8 cellular contexts compared by ENCODE assay signal in the genomic region with DNA sequence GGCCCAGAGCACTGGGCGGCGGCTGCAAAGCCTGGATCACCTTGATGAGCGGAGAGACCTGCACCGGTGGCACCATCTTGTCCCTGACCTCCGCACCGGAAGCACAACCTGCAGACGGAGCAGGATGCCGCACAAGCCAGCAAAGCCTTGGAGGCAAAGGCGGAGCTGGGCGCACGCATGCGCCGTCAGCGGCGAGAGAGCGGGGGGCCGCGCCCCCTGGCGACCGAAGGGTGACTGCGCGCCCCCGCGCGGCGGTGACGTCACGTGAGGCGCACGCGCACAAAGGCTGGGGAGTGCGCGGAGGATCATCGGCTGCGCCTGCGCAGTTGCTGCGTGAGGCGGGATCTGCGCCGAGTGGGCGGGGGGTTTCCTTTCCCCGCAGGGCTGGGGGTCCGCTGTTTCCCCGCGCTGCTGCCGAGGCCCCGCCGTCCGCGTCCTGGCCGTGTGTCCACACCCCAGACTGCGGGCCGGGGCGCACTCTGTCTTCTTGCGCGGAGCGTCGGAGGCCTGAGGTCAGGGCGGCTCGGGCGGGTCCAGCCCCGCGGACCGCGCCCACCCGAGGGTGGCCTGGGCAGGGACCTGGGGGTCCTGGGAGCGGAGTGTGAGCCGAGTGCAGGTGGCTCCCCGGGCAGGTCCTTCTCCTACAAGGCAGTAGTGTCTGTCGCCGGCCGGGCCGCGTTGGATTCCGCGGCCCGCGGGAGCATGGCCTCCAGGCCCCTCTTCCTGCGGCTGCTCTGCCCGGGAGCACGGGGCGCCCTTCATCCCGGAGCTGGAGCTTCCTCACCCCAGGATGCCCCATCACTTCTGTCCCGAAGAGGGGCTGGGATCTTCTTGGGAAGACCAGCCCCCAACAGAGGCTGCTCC. TPM values are rescaled to one million over a fixed set of nuclear protein-coding genes. Genes with fewer than 3 reads are reported as not detected.
DNase-seq lines count a peak whose midpoint lies in the region; ATAC-seq and TF ChIP-seq lines count a peak whose summit lies in the region.

Gene ATP5ME (minus strand): TSS at position 105 of the 864 bp plus-strand sequence. CDS start 29 bp downstream, at position 76.
A gene with protein sequence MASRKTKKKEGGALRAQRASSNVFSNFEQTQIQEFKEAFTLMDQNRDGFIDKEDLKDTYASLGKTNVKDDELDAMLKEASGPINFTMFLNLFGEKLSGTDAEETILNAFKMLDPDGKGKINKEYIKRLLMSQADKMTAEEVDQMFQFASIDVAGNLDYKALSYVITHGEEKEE (plus strand): TSS at position 371 of the 864 bp plus-strand sequence. CDS start 3,485 bp downstream, outside the sequence.

- no peaks in the 10 kb centered on the region for H3K9me3 Mint-ChIP-seq in endodermal cell

- H3K4me3 ChIP-seq in HUES48 (ENCODE audit: low read depth, low read length) = peak within 1 kb of the TSS; percentile 94
- peak within 1 kb of the TSS; percentile 75 for H3K4me3 ChIP-seq in NT2/D1 (ENCODE audit: insufficient read length, low read depth)
- peak within 1 kb of the TSS; percentile 96 for H3K4me3 ChIP-seq in endodermal cell (ENCODE audit: low read length)
- peak within 1 kb of the TSS; percentile 90 for H3K4me3 ChIP-seq in mesodermal cell (ENCODE audit: extremely low read depth, insufficient read depth, low read length, poor library complexity, severe bottlenecking)

- peaks cover 8% of the 10 kb centered on the region for H3K4me1 Mint-ChIP-seq in endodermal cell

- TF ChIP-seq CTCF in endodermal cell (conservative IDR thresholded peaks at IDR 0.05) = peak; percentile 98

- DNase-seq in D341Med (ENCODE audit: low spot score) (peak; percentile 100), NT2/D1 (ENCODE audit: low read depth, low spot score) (peak; percentile 95), endodermal cell (peak; percentile 98)
- peak; percentile 97 for DNase-seq in activated CD8-positive, alpha-beta memory T cell treated with anti-CD3 and anti-CD28 coated beads, Interleukin-2, amount 50 U/mL, for 1 hour (ENCODE audit: extremely low read depth)
- DNase-seq in stimulated activated CD8-positive, alpha-beta memory T cell treated with anti-CD3 and anti-CD28 coated beads, Interleukin-15, amount 100 ng/mL, for 4 hours (ENCODE audit: low read depth in 2 of 2) = peak; percentile 95 to 98

- H3K27ac ChIP-seq in HUES48 (ENCODE audit: low read depth, low read length) = peak within 1 kb of the TSS; percentile 85
- peak within 1 kb of the TSS; percentile 57 for H3K27ac ChIP-seq in endodermal cell (ENCODE audit: low read depth, low read length)
- H3K27ac ChIP-seq in mesodermal cell (ENCODE audit: low read depth, low read length, severe bottlenecking) = peak within 1 kb of the TSS; percentile 57

- peak within 1 kb of the TSS; percentile 85 for H3K4me3 Mint-ChIP-seq in endodermal cell

- H3K36me3 ChIP-seq in HUES48 (ENCODE audit: control insufficient read depth, insufficient read depth, low read length) = peaks cover 20% of the 10 kb centered on the region
- H3K36me3 ChIP-seq in NT2/D1 (ENCODE audit: insufficient read depth, insufficient read length, low read length) = peaks cover 37% of the 10 kb centered on the region
- H3K36me3 ChIP-seq in endodermal cell (ENCODE audit: control insufficient read depth, insufficient read depth, low read length) = peaks cover 14% of the 10 kb centered on the region
- H3K36me3 ChIP-seq in mesodermal cell (ENCODE audit: control insufficient read depth, insufficient read depth, low read length) = peaks cover 18% of the 10 kb centered on the region

- peaks cover 8% of the 10 kb centered on the region for H3K4me1 ChIP-seq in HUES48 (ENCODE audit: control insufficient read depth, insufficient read depth, low read length)
- peaks cover 34% of the 10 kb centered on the region for H3K4me1 ChIP-seq in NT2/D1 (ENCODE audit: insufficient read depth, insufficient read length)
- no peaks in the 10 kb centered on the region for H3K4me1 ChIP-seq in endodermal cell (ENCODE audit: control insufficient read depth, insufficient read depth, low read length)
- peaks cover 10% of the 10 kb centered on the region for H3K4me1 ChIP-seq in mesodermal cell (ENCODE audit: control insufficient read depth, insufficient read depth, low read length, poor library complexity, severe bottlenecking)

- H3K27me3 ChIP-seq in HUES48 (ENCODE audit: control insufficient read depth, insufficient read depth, low read length) = no peaks in the 10 kb centered on the region
- no peaks in the 10 kb centered on the region for H3K27me3 ChIP-seq in NT2/D1 (ENCODE audit: insufficient read depth, insufficient read length)
- H3K27me3 ChIP-seq in endodermal cell (ENCODE audit: control insufficient read depth, insufficient read depth, low read length, poor library complexity, severe bottlenecking) = no peaks in the 10 kb centered on the region

- 0 to 1% methylated on average over 43 to 84 of the region's 84 CpGs for WGBS in endodermal cell (ENCODE audit: insufficient coverage in 1 of 2, insufficient read length in 1 of 2), 2 experiments
- 1 to 2% methylated on average over 73 to 84 of the region's 84 CpGs for WGBS in mesodermal cell (ENCODE audit: insufficient coverage in 2 of 2), 2 experiments

- peak within 1 kb of the TSS; percentile 92 for H3K9ac ChIP-seq in HUES48 (ENCODE audit: low read depth, low read length)
- peak within 1 kb of the TSS; percentile 97 for H3K9ac ChIP-seq in NT2/D1 (ENCODE audit: insufficient read length, low read depth)
- H3K9ac ChIP-seq in endodermal cell (ENCODE audit: extremely low read depth, low read length, poor library complexity, severe bottlenecking) = peak within 1 kb of the TSS; percentile 82

- H3K36me3 Mint-ChIP-seq in endodermal cell (ENCODE audit: low read depth) = peaks cover 28% of the 10 kb centered on the region

- peak within 1 kb of the TSS; percentile 91 for H3K27ac Mint-ChIP-seq in endodermal cell

- peak; percentile 73 for ATAC-seq in GM21390 (IDR thresholded peaks at IDR 0.05; ENCODE audit: unreplicated experiment)

- H3K9me3 ChIP-seq in HUES48 (ENCODE audit: control insufficient read depth, insufficient read depth, low read length) = no peaks in the 10 kb centered on the region
- no peaks in the 10 kb centered on the region for H3K9me3 ChIP-seq in NT2/D1 (ENCODE audit: insufficient read depth, low read length)
- no peaks in the 10 kb centered on the region for H3K9me3 ChIP-seq in endodermal cell (ENCODE audit: control insufficient read depth, low read length)
- no peaks in the 10 kb centered on the region for H3K9me3 ChIP-seq in mesodermal cell (ENCODE audit: control insufficient read depth, low read length)

- no peaks in the 10 kb centered on the region for H3K27me3 Mint-ChIP-seq in endodermal cell (ENCODE audit: insufficient read depth)

RNA-seq across cellular contexts. Expression of gene ATP5ME, which starts in this region (rescaled TPM):
- 100 to 1,000 TPM; 407 to 456 TPM for total RNA-seq in endodermal cell
- polyA plus RNA-seq in endodermal cell (2013, experiment 1 of 2) = 299 TPM
- 303 TPM for polyA plus RNA-seq in endodermal cell (2013, experiment 2 of 2)
- 302 TPM for polyA plus RNA-seq in mesodermal cell (2013, experiment 1 of 2)
- polyA plus RNA-seq in mesodermal cell (2013, experiment 2 of 2) = 291 TPM

RNA-seq across cellular contexts. Expression of the second gene that starts in this region (rescaled TPM):
- 10 to 100 TPM; 20.0 to 23.4 TPM for total RNA-seq in endodermal cell
- 8.7 TPM for polyA plus RNA-seq in endodermal cell (2013, experiment 1 of 2)
- 6.1 TPM for polyA plus RNA-seq in endodermal cell (2013, experiment 2 of 2)
- 7.4 TPM for polyA plus RNA-seq in mesodermal cell (2013, experiment 1 of 2)
- polyA plus RNA-seq in mesodermal cell (2013, experiment 2 of 2) = 7.5 TPM

Comparison
In these comparisons a context has a peak if more than half of its experiments do, and no peak if none do; other contexts are left out.
1. Peak in every context shown above with its lines: DNase-seq, ATAC-seq, H3K4me3 ChIP-seq and H3K27ac ChIP-seq.